2 cellular contexts compared by ENCODE assay signal in the genomic region with DNA sequence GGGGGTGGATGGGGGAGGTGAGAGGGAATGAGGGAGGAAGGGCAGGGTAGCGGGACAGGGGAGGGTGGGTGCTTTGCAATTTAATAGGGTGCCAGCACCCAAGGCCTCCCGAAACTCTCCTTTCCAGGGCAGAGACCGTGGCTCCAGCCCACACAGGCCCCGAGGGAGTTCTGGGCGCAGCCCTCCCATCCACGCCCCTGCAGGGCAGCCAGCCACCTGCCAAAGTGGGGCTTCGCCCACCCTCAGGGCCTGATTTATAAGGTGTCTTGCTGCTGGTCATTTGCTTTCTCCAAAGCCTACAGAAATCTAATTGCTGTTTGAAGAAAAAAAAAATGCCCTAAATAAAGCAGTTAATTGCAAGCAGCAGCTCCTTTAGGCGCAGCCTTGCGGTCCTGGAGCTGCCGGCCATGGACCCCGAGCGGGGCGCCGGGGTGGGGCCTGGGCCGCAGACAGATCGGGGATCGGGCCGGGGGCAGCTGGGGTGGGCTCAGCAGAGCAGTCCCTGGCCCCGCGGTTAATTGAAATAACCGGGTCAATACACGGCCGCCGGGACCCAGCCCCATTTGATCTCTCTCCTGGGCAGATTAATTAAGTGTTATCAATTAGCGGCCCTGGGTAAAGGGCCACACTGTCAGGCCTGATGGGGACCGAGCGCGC.
TF ChIP-seq lines count a peak whose summit lies in the region.

No MANE protein-coding gene starts in this region.

TF ChIP-seq in WTC11, 78 proteins besides CTCF, POLR2A, EP300 and RAD21 (continued from another document):
- TF ChIP-seq, protein P1, sequence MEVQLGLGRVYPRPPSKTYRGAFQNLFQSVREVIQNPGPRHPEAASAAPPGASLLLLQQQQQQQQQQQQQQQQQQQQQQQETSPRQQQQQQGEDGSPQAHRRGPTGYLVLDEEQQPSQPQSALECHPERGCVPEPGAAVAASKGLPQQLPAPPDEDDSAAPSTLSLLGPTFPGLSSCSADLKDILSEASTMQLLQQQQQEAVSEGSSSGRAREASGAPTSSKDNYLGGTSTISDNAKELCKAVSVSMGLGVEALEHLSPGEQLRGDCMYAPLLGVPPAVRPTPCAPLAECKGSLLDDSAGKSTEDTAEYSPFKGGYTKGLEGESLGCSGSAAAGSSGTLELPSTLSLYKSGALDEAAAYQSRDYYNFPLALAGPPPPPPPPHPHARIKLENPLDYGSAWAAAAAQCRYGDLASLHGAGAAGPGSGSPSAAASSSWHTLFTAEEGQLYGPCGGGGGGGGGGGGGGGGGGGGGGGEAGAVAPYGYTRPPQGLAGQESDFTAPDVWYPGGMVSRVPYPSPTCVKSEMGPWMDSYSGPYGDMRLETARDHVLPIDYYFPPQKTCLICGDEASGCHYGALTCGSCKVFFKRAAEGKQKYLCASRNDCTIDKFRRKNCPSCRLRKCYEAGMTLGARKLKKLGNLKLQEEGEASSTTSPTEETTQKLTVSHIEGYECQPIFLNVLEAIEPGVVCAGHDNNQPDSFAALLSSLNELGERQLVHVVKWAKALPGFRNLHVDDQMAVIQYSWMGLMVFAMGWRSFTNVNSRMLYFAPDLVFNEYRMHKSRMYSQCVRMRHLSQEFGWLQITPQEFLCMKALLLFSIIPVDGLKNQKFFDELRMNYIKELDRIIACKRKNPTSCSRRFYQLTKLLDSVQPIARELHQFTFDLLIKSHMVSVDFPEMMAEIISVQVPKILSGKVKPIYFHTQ (CRISPR knock-in tag; IDR thresholded peaks at IDR 0.05), result no peak

TF ChIP-seq in SK-N-SH treated with all-trans-retinoic acid at 6 μM for 48 hours, 23 proteins besides CTCF, POLR2A, EP300 and RAD21 (continued from another document):
- TF ChIP-seq, protein P2, sequence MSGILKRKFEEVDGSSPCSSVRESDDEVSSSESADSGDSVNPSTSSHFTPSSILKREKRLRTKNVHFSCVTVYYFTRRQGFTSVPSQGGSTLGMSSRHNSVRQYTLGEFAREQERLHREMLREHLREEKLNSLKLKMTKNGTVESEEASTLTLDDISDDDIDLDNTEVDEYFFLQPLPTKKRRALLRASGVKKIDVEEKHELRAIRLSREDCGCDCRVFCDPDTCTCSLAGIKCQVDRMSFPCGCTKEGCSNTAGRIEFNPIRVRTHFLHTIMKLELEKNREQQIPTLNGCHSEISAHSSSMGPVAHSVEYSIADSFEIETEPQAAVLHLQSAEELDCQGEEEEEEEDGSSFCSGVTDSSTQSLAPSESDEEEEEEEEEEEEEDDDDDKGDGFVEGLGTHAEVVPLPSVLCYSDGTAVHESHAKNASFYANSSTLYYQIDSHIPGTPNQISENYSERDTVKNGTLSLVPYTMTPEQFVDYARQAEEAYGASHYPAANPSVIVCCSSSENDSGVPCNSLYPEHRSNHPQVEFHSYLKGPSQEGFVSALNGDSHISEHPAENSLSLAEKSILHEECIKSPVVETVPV (CRISPR knock-in tag; IDR thresholded peaks at IDR 0.05), result no peak
- TF ChIP-seq CSDC2 (CRISPR knock-in tag; IDR thresholded peaks at IDR 0.05) (no peak), ARNTL (CRISPR knock-in tag; IDR thresholded peaks at IDR 0.05; ENCODE audit: borderline replicate concordance, low read depth) (no peak), ISL1 (CRISPR knock-in tag; IDR thresholded peaks at IDR 0.05) (no peak), TCF4 (CRISPR knock-in tag; IDR thresholded peaks at IDR 0.05; ENCODE audit: borderline replicate concordance) (no peak), ZFP3 (CRISPR knock-in tag; IDR thresholded peaks at IDR 0.05) (no peak), ZFP30 (CRISPR knock-in tag; IDR thresholded peaks at IDR 0.05) (no peak), ESRRG (CRISPR knock-in tag; IDR thresholded peaks at IDR 0.05) (no peak), ZC3H10 (CRISPR knock-in tag; IDR thresholded peaks at IDR 0.05) (no peak), RARB (CRISPR knock-in tag; IDR thresholded peaks at IDR 0.05) (no peak), OSR1 (CRISPR knock-in tag; IDR thresholded peaks at IDR 0.05) (no peak), ZNF8 (CRISPR knock-in tag; IDR thresholded peaks at IDR 0.05) (no peak)
- TF ChIP-seq, protein P3, sequence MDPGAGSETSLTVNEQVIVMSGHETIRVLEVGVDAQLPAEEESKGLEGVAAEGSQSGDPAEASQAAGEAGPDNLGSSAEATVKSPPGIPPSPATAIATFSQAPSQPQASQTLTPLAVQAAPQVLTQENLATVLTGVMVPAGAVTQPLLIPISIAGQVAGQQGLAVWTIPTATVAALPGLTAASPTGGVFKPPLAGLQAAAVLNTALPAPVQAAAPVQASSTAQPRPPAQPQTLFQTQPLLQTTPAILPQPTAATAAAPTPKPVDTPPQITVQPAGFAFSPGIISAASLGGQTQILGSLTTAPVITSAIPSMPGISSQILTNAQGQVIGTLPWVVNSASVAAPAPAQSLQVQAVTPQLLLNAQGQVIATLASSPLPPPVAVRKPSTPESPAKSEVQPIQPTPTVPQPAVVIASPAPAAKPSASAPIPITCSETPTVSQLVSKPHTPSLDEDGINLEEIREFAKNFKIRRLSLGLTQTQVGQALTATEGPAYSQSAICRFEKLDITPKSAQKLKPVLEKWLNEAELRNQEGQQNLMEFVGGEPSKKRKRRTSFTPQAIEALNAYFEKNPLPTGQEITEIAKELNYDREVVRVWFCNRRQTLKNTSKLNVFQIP (CRISPR knock-in tag; IDR thresholded peaks at IDR 0.05; ENCODE audit: borderline replicate concordance, low read depth), result no peak
